Comparison of ENCODE assay signal across 25 cellular contexts in genomic region chr11:72679869-72680268, GRCh38. TPM values are rescaled to one million over a fixed set of nuclear protein-coding genes. Genes with fewer than 3 reads are reported as not detected.
DNase-seq lines count a peak whose midpoint lies in the region; ATAC-seq and TF ChIP-seq lines count a peak whose summit lies in the region.
"Had no signal": no experiment of that assay in that cellular context is flagged by ENCODE, and none has a peak within 500 bp of the region (broad histone marks: within the 10 kb centered on the region; RNA-seq: fewer than 3 reads in every experiment).

No MANE protein-coding gene starts in this region.

- in situ Hi-C loops in GM18951 (cut with MboI; ENCODE audit: low sequenced_read_pairs, unreplicated experiment): no loop called here

- DNase-seq in head of caudate nucleus: peak in 32 of 42 donors; percentile 38 to 83 (median 54)
- no peak for DNase-seq in stimulated activated effector memory CD8-positive, alpha-beta T cell treated with anti-CD3 and anti-CD28 coated beads, Interleukin-12 subunit alpha, Interleukin-12 subunit beta, amount 100 ng/mL, for 72 hours (ENCODE audit: low spot score in 2 of 2)
- DNase-seq in activated T-helper 2 cell treated with anti-CD3 and anti-CD28 coated beads, Interferon-gamma antibody, Interleukin-2, Interleukin-4, amounts not matched to agents 10 μg/mL and 5 μg/mL and 100 μg/mL, durations not matched to agents 14 hours and 24 hours and 36 hours (ENCODE audit: low spot score): no peak
- DNase-seq in HuH-7.5 (ENCODE audit: low spot score): no peak
- DNase-seq: AML-193; CD4-positive, alpha-beta T cell; DMS53; KBM-7; MV-4-11; NCI-H1105; NCI-H146; NCI-H1930; NCI-H2107; NCI-H524; NCI-H748 treated with DMSO at 0.1 percent for 48 hours; NK-92 treated with Interleukin-12 subunit alpha and Interleukin-12 subunit beta, amount 100 ng/mL, for 24 hours; PC-9; SJCRH30 had no signal

- H3K36me3 Mint-ChIP-seq in stimulated activated effector memory CD8-positive, alpha-beta T cell treated with anti-CD3 and anti-CD28 coated beads, Interleukin-12 subunit alpha, Interleukin-12 subunit beta, amount 100 ng/mL, for 72 hours: peaks cover 62% of the 10 kb centered on the region
- H3K36me3 Mint-ChIP-seq in activated T-helper 2 cell treated with anti-CD3 and anti-CD28 coated beads, Interferon-gamma antibody, Interleukin-2, Interleukin-4, amounts not matched to agents 10 μg/mL and 5 μg/mL and 100 μg/mL, durations not matched to agents 14 hours and 24 hours and 36 hours (ENCODE audit: low read depth): peaks cover 11% of the 10 kb centered on the region

- H3K27me3 Mint-ChIP-seq in activated T-helper 2 cell treated with anti-CD3 and anti-CD28 coated beads, Interferon-gamma antibody, Interleukin-2, Interleukin-4, amounts not matched to agents 10 μg/mL and 5 μg/mL and 100 μg/mL, durations not matched to agents 14 hours and 24 hours and 36 hours (ENCODE audit: low read depth): peaks cover 33% of the 10 kb centered on the region

- TF ChIP-seq POLR2A in GM18951 (IDR thresholded peaks at IDR 0.05; ENCODE audit: extremely low read depth, insufficient read depth, insufficient read length): peak; percentile 31

- intact Hi-C loops in head of caudate nucleus (cut with DNase I): no loop called here
- intact Hi-C loops in activated T-helper 2 cell treated with anti-CD3 and anti-CD28 coated beads, Interferon-gamma antibody, Interleukin-2, Interleukin-4, amounts not matched to agents 10 μg/mL and 5 μg/mL and 100 μg/mL, durations not matched to agents 14 hours and 24 hours and 36 hours (cut with micrococcal nuclease): loop anchor here (5.0 kb wide), 1 partner anchor 208 kb away; no protein-coding TSS in a partner anchor

- peak overlapping the region; percentile 93 for H3K27ac Mint-ChIP-seq in stimulated activated effector memory CD8-positive, alpha-beta T cell treated with anti-CD3 and anti-CD28 coated beads, Interleukin-12 subunit alpha, Interleukin-12 subunit beta, amount 100 ng/mL, for 72 hours
- H3K27ac Mint-ChIP-seq in activated T-helper 2 cell treated with anti-CD3 and anti-CD28 coated beads, Interferon-gamma antibody, Interleukin-2, Interleukin-4, amounts not matched to agents 10 μg/mL and 5 μg/mL and 100 μg/mL, durations not matched to agents 14 hours and 24 hours and 36 hours: no peak overlapping the region
- H3K27ac Mint-ChIP-seq: CD4-positive, alpha-beta T cell had no signal

- H3K4me1 Mint-ChIP-seq in stimulated activated effector memory CD8-positive, alpha-beta T cell treated with anti-CD3 and anti-CD28 coated beads, Interleukin-12 subunit alpha, Interleukin-12 subunit beta, amount 100 ng/mL, for 72 hours: peaks cover 62% of the 10 kb centered on the region
- peaks cover 9% of the 10 kb centered on the region for H3K4me1 Mint-ChIP-seq in activated T-helper 2 cell treated with anti-CD3 and anti-CD28 coated beads, Interferon-gamma antibody, Interleukin-2, Interleukin-4, amounts not matched to agents 10 μg/mL and 5 μg/mL and 100 μg/mL, durations not matched to agents 14 hours and 24 hours and 36 hours (ENCODE audit: low read depth)

- ATAC-seq in stimulated activated effector memory CD8-positive, alpha-beta T cell treated with anti-CD3 and anti-CD28 coated beads, Interleukin-12 subunit alpha, Interleukin-12 subunit beta, amount 100 ng/mL, for 72 hours: no peak
- ATAC-seq in GM18870 (IDR thresholded peaks at IDR 0.05; ENCODE audit: unreplicated experiment): no peak
- ATAC-seq: HCT116, Right ventricle myocardium inferior, SK-N-SH treated with all-trans-retinoic acid at 6 μM for 48 hours had no signal

- H3K27ac ChIP-seq in angular gyrus (ENCODE audit: low read depth, low read length): peak overlapping the region; percentile 85
- H3K27ac ChIP-seq: BLaER1 treated with 17β-estradiol and CSF1 and Interleukin-3, amounts not matched to agents 10 nM and 100 nM; PC-9; SJCRH30 had no signal

- H3K4me3 Mint-ChIP-seq in stimulated activated effector memory CD8-positive, alpha-beta T cell treated with anti-CD3 and anti-CD28 coated beads, Interleukin-12 subunit alpha, Interleukin-12 subunit beta, amount 100 ng/mL, for 72 hours: no peak overlapping the region
- no peak overlapping the region for H3K4me3 Mint-ChIP-seq in activated T-helper 2 cell treated with anti-CD3 and anti-CD28 coated beads, Interferon-gamma antibody, Interleukin-2, Interleukin-4, amounts not matched to agents 10 μg/mL and 5 μg/mL and 100 μg/mL, durations not matched to agents 14 hours and 24 hours and 36 hours (ENCODE audit: low read depth)
- H3K4me3 Mint-ChIP-seq: CD4-positive, alpha-beta T cell had no signal

- no peaks in the 10 kb centered on the region for H3K9me3 Mint-ChIP-seq in stimulated activated effector memory CD8-positive, alpha-beta T cell treated with anti-CD3 and anti-CD28 coated beads, Interleukin-12 subunit alpha, Interleukin-12 subunit beta, amount 100 ng/mL, for 72 hours
- H3K9me3 Mint-ChIP-seq in activated T-helper 2 cell treated with anti-CD3 and anti-CD28 coated beads, Interferon-gamma antibody, Interleukin-2, Interleukin-4, amounts not matched to agents 10 μg/mL and 5 μg/mL and 100 μg/mL, durations not matched to agents 14 hours and 24 hours and 36 hours: no peaks in the 10 kb centered on the region
- H3K9me3 Mint-ChIP-seq: CD4-positive, alpha-beta T cell had no signal

RNA-seq across cellular contexts. Expression of gene PDE2A, which starts 5.6 kb away (rescaled TPM):
- total RNA-seq in activated T-helper 2 cell treated with anti-CD3 and anti-CD28 coated beads, Interferon-gamma antibody, Interleukin-2, Interleukin-4, amounts not matched to agents 10 μg/mL and 5 μg/mL and 100 μg/mL, durations not matched to agents 14 hours and 24 hours and 36 hours: 0.44 and 0.62 TPM in 2 replicates

Comparison
In these comparisons a context has a peak if more than half of its experiments do, and no peak if none do; other contexts are left out.
1. DNase-seq: peak in head of caudate nucleus (32 of 42); none in stimulated activated effector memory CD8-positive, alpha-beta T cell treated with anti-CD3 and anti-CD28 coated beads, Interleukin-12 subunit alpha, Interleukin-12 subunit beta, amount 100 ng/mL, for 72 hours (0 of 2), activated T-helper 2 cell treated with anti-CD3 and anti-CD28 coated beads, Interferon-gamma antibody, Interleukin-2, Interleukin-4, amounts not matched to agents 10 μg/mL and 5 μg/mL and 100 μg/mL, durations not matched to agents 14 hours and 24 hours and 36 hours (single experiment) and HuH-7.5 (single experiment).